33 cellular contexts compared by ENCODE assay signal in the genomic region with DNA sequence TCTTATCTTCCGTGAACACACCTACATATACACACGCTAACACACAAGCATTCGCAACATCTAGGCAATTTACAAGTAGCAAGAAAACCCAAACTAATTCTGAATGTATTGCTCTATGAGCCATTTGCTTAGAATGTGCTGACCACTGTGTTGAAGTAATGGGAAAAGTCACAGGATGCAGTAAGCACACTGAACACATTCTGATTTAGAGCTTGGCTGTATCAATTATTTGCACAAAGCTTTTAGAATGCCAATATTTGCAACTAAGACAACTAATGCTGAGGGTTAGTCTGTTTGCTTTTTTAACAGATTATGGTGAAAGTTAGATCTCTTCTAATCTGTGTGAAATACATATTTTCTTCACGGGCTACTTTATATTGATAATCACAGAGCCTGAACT.
A peak's percentile ranks its signal among the peaks of the same experiment; 100 is the strongest.
DNase-seq lines count a peak whose midpoint lies in the region; ATAC-seq, FAIRE-seq and TF ChIP-seq lines count a peak whose summit lies in the region.
"Had no signal": no experiment of that assay in that cellular context is flagged by ENCODE, and none has a peak within 500 bp of the region (broad histone marks: within the 10 kb centered on the region; RNA-seq: fewer than 3 reads in every experiment).

No MANE protein-coding gene starts in this region.

- POLR2A ChIA-PET in A549 (lab: Yijun Ruan, JAX), result no interaction called here

- CTCF ChIA-PET in A549 (lab: Yijun Ruan, JAX), result no interaction called here

- H3K4me2 ChIP-seq in A549 (no peak overlapping the region), BLaER1 (0 out of 2 replicates have a peak overlapping the region, but pooled peaks have one; percentile 4)
- H3K4me2 ChIP-seq in BLaER1 treated with 17β-estradiol and CSF1 and Interleukin-3, amounts not matched to agents 10 nM and 100 nM, result peak overlapping the region in 6 of 11 experiments; percentile 1 to 29 (median 22); a peak in 5 of 22 replicates

- intact Hi-C loops in pancreas (cut with DNase I), result no loop called here
- intact Hi-C loops in left lung (cut with DNase I), result no loop called here

- no peak overlapping the region for H3K4me3 ChIP-seq in A549
- no peak overlapping the region for H3K4me3 ChIP-seq in BLaER1
- no peak overlapping the region for H3K4me3 ChIP-seq in BLaER1 treated with 17β-estradiol and CSF1 and Interleukin-3, amounts not matched to agents 10 nM and 100 nM
- H3K4me3 ChIP-seq in pancreas, result no peak overlapping the region
- no peak overlapping the region for H3K4me3 ChIP-seq in left lung

- H3K27ac ChIP-seq in A549 (no peak overlapping the region), BLaER1 (no peak overlapping the region), pancreas (no peak overlapping the region), left lung (no peak overlapping the region)
- H3K27ac ChIP-seq in BLaER1 treated with 17β-estradiol and CSF1 and Interleukin-3, amounts not matched to agents 10 nM and 100 nM, result no peak overlapping the region
- H3K27ac ChIP-seq: 22Rv1, C4-2B had no signal

- 8% methylated on average over 4 of the region's 4 CpGs for WGBS in A549 (ENCODE audit: missing lambda C conversion rate)
- 40 to 44% methylated on average over 4 of the region's 4 CpGs for WGBS in pancreas, 2 donors

- no peak overlapping the region for H3K9ac ChIP-seq in BLaER1
- H3K9ac ChIP-seq in BLaER1 treated with 17β-estradiol and CSF1 and Interleukin-3, amounts not matched to agents 10 nM and 100 nM, result no peak overlapping the region

- H3K27me3 ChIP-seq in BLaER1 (no peaks in the 10 kb centered on the region), pancreas (no peaks in the 10 kb centered on the region), left lung (no peaks in the 10 kb centered on the region)
- H3K27me3 ChIP-seq in BLaER1 treated with 17β-estradiol and CSF1 and Interleukin-3, amounts not matched to agents 10 nM and 100 nM, result no peaks in the 10 kb centered on the region
- H3K27me3 ChIP-seq: BE2C had no signal

- no peaks in the 10 kb centered on the region; the same call in 2 of the 3 replicates for H3K9me3 ChIP-seq in A549
- no peaks in the 10 kb centered on the region for H3K9me3 ChIP-seq in BLaER1
- H3K9me3 ChIP-seq in BLaER1 treated with 17β-estradiol and CSF1 and Interleukin-3, amounts not matched to agents 10 nM and 100 nM (replicated peaks in 1 of 11), result no peaks in the 10 kb centered on the region; a peak in 1 of 22 replicates
- H3K9me3 ChIP-seq in pancreas, result no peaks in the 10 kb centered on the region
- peaks cover 0 to under 1% of the 10 kb centered on the region in 2 donors for H3K9me3 ChIP-seq in left lung
- H3K9me3 ChIP-seq: BE2C, Caco-2 had no signal

- DNase-seq in A549 (ENCODE audit: low read depth in 1 of 2, low spot score in 1 of 2) (no peak), pancreas (no peak), left lung (no peak), NCI-H526 treated with DMSO at 0.1 percent for 48 hours (lab: John Stamatoyannopoulos, UW) (no peak), NCI-H82 treated with DMSO at 0.1 percent for 48 hours (lab: John Stamatoyannopoulos, UW; ENCODE audit: unreplicated experiment) (no peak)
- DNase-seq: 8988T; ACHN; AML-193; BE2C; C1 segment of cervical spinal cord; Caco-2; Calu3; CD4-positive, alpha-beta memory T cell; CD4-positive, alpha-beta T cell; CD4-positive, CD25-positive, alpha-beta regulatory T cell; CD8-positive, alpha-beta memory T cell; CD8-positive, alpha-beta T cell; COR-L47; DMS 273 treated with DMSO at 0.1 percent for 48 hours; DMS153; DMS53; DMS79; DMS79 treated with DMSO at 0.1 percent for 48 hours; DND-41; EL had no signal

- TF ChIP-seq POLR2A in A549 (IDR thresholded peaks at IDR 0.05; ENCODE audit: low read length), result no peak

- no peak for TF ChIP-seq RAD21 in A549 (conservative IDR thresholded peaks at IDR 0.05 in 1 of 2, IDR thresholded peaks at IDR 0.05 in 1 of 2)

- TF ChIP-seq CTCF in A549 (IDR thresholded peaks at IDR 0.05), result no peak
- TF ChIP-seq CTCF in pancreas (IDR thresholded peaks at IDR 0.05), result no peak
- TF ChIP-seq CTCF in left lung (IDR thresholded peaks at IDR 0.05), result no peak

- no peak for TF ChIP-seq EP300 in A549 (IDR thresholded peaks at IDR 0.05)

- FAIRE-seq in A549 (lab: Jason Lieb, UNC), result peak; percentile 88
- FAIRE-seq in pancreas (lab: Jason Lieb, UNC), result no peak
- FAIRE-seq: A204.1, D721Med, G401.6 had no signal

- ATAC-seq in A549 (no peak), pancreas (peak; percentile 23 to 76 (median 55)), left lung (no peak), GM21529 (IDR thresholded peaks at IDR 0.05; ENCODE audit: unreplicated experiment) (no peak)
- ATAC-seq: CD8-positive, alpha-beta T cell had no signal

- H3K36me3 ChIP-seq in BLaER1 (no peaks in the 10 kb centered on the region), pancreas (no peaks in the 10 kb centered on the region), left lung (no peaks in the 10 kb centered on the region)
- no peaks in the 10 kb centered on the region for H3K36me3 ChIP-seq in BLaER1 treated with 17β-estradiol and CSF1 and Interleukin-3, amounts not matched to agents 10 nM and 100 nM
- H3K36me3 ChIP-seq: BE2C had no signal

- H4K20me1 ChIP-seq in BLaER1, result no peaks in the 10 kb centered on the region
- no peaks in the 10 kb centered on the region for H4K20me1 ChIP-seq in BLaER1 treated with 17β-estradiol and CSF1 and Interleukin-3, amounts not matched to agents 10 nM and 100 nM

- H3K4me1 ChIP-seq in A549 (no peaks in the 10 kb centered on the region), BLaER1 (peaks cover 8% of the 10 kb centered on the region), pancreas (no peaks in the 10 kb centered on the region), left lung (no peaks in the 10 kb centered on the region)
- peaks cover 0 to 8% (median 5%) of the 10 kb centered on the region in 10 experiments; a peak in 10 of 20 replicates for H3K4me1 ChIP-seq in BLaER1 treated with 17β-estradiol and CSF1 and Interleukin-3, amounts not matched to agents 10 nM and 100 nM
- H3K4me1 ChIP-seq: BE2C, Caco-2 had no signal

TF ChIP-seq in A549, 52 proteins besides CTCF, POLR2A, EP300 and RAD21:
- no peak for TF ChIP-seq HEYL (CRISPR knock-in tag; IDR thresholded peaks at IDR 0.05)
- TF ChIP-seq RARB (CRISPR knock-in tag; IDR thresholded peaks at IDR 0.05), result no peak
- TF ChIP-seq TP53 (CRISPR knock-in tag; IDR thresholded peaks at IDR 0.05), result no peak
- TF ChIP-seq CHD2 (IDR thresholded peaks at IDR 0.05; ENCODE audit: low read length, partially characterized antibody), result no peak
- TF ChIP-seq HMGXB4 (CRISPR knock-in tag; IDR thresholded peaks at IDR 0.05; ENCODE audit: borderline replicate concordance), result no peak
- TF ChIP-seq ESRRA (IDR thresholded peaks at IDR 0.05; ENCODE audit: borderline replicate concordance, low read length), result no peak
- TF ChIP-seq RFX5 (IDR thresholded peaks at IDR 0.05), result no peak
- no peak for TF ChIP-seq ZSCAN20 (CRISPR knock-in tag; IDR thresholded peaks at IDR 0.05)
- no peak for TF ChIP-seq MYC (IDR thresholded peaks at IDR 0.05; ENCODE audit: borderline replicate concordance, low read length)
- no peak for TF ChIP-seq PHF8 (IDR thresholded peaks at IDR 0.05; ENCODE audit: borderline replicate concordance, low read depth)
- no peak for TF ChIP-seq MAZ (IDR thresholded peaks at IDR 0.05; ENCODE audit: borderline replicate concordance, low read depth, low read length)
- no peak for TF ChIP-seq SREBF2 (IDR thresholded peaks at IDR 0.05)
- no peak for TF ChIP-seq NFE2L2 (conservative IDR thresholded peaks at IDR 0.05; ENCODE audit: low read length)
- no peak for TF ChIP-seq CBX2 (IDR thresholded peaks at IDR 0.05; ENCODE audit: borderline replicate concordance, low read depth)
TF ChIP-seq in A549: peak in this region for 0.

Comparison
In these comparisons a context has a peak if more than half of its experiments do, and no peak if none do; other contexts are left out.
1. ATAC-seq: peak in pancreas (4 of 4); none in A549 (0 of 2), left lung (single experiment) and GM21529 (single experiment).